In genomic region chr14:73253323-73253610, GRCh38 we compare ENCODE assay signal across 20 cellular contexts. TPM values are rescaled to one million over a fixed set of nuclear protein-coding genes. Genes with fewer than 3 reads are reported as not detected.
DNase-seq lines count a peak whose midpoint lies in the region; ATAC-seq, FAIRE-seq and TF ChIP-seq lines count a peak whose summit lies in the region.
"Had no signal": no experiment of that assay in that cellular context is flagged by ENCODE, and none has a peak within 500 bp of the region (broad histone marks: within the 10 kb centered on the region; RNA-seq: fewer than 3 reads in every experiment).

No MANE protein-coding gene starts in this region.

- no TSS peak for BruUV-seq in GM12878 (replicated peaks; lab: Mats Ljungman, UMichigan)

- no peak overlapping the region for H2BK12ac ChIP-seq in neuronal stem cell (ENCODE audit: low read length)

- TF ChIP-seq CTCF in GM12878 (IDR thresholded peaks at IDR 0.05 in 2 of 3, conservative IDR thresholded peaks at IDR 0.05 in 1 of 3; ENCODE audit: control insufficient read depth in 2 of 3, extremely low read depth in 1 of 3, insufficient read depth in 1 of 3, low read depth in 3 of 3, low read length in 3 of 3) (no peak), gastroesophageal sphincter (IDR thresholded peaks at IDR 0.05) (no peak)

- peak overlapping the region; percentile 35 for H3K18ac ChIP-seq in neuronal stem cell (ENCODE audit: low read length)

- ATAC-seq in GM12878 (no peak), gastroesophageal sphincter (no peak)
- ATAC-seq: GM23338 had no signal

- SMC1A ChIA-PET in GM12878 (lab: Charles Lee; ENCODE audit: uncharacterized antibody, unreplicated experiment), result no interaction called here

- no peak overlapping the region for H3K27ac ChIP-seq in GM12878 (ENCODE audit: control insufficient read depth, insufficient read depth)
- H3K27ac ChIP-seq in neuronal stem cell (replicated peaks; ENCODE audit: low read length), result no peak overlapping the region
- H3K27ac ChIP-seq in gastroesophageal sphincter, result no peak overlapping the region
- H3K27ac ChIP-seq: HL-60 had no signal

- CTCF ChIA-PET in GM12878 (lab: Yijun Ruan, JAX), result no interaction called here

- H3K79me2 ChIP-seq in GM12878 (ENCODE audit: control insufficient read depth, insufficient read depth, low read length), result no peaks in the 10 kb centered on the region

- H3K27me3 ChIP-seq in GM12878 (replicated peaks in 1 of 2; ENCODE audit: control insufficient read depth in 2 of 2, insufficient read depth in 2 of 2, low read length in 1 of 2) (no peaks in the 10 kb centered on the region), neuronal stem cell (ENCODE audit: control insufficient read depth in 3 of 3, insufficient read depth in 3 of 3, low read depth in 1 of 3, low read length in 3 of 3) (no peaks in the 10 kb centered on the region), gastroesophageal sphincter (no peaks in the 10 kb centered on the region)
- H3K27me3 ChIP-seq: BE2C had no signal

- H3K9ac ChIP-seq in GM12878 (ENCODE audit: control insufficient read depth, insufficient read depth, low read length), result no peak overlapping the region
- H3K9ac ChIP-seq in neuronal stem cell (ENCODE audit: low read depth, low read length, poor library complexity), result no peak overlapping the region

- DNase-seq in HTR-8/SVneo (ENCODE audit: insufficient read length, low spot score), result no peak
- no peak for DNase-seq in GM12878 (ENCODE audit: low read depth, low spot score)
- DNase-seq in neuronal stem cell (ENCODE audit: low spot score), result no peak
- no peak for DNase-seq in activated gamma-delta T cell (lab: John Stamatoyannopoulos, UW)
- no peak for DNase-seq in NCI-H128 (lab: John Stamatoyannopoulos, UW; ENCODE audit: unreplicated experiment)
- DNase-seq: ACHN; BE2C; C1 segment of cervical spinal cord; Caco-2; CD4-positive, alpha-beta T cell; H7; HFFc6 had no signal

- no peaks in the 10 kb centered on the region for H4K20me1 ChIP-seq in GM12878 (ENCODE audit: control insufficient read depth, insufficient read depth)

- H3K4me2 ChIP-seq in GM12878 (ENCODE audit: control insufficient read depth, insufficient read depth) (no peak overlapping the region), neuronal stem cell (ENCODE audit: insufficient read depth, low read length, poor library complexity, severe bottlenecking) (no peak overlapping the region)
- H3K4me2 ChIP-seq: GM23338 had no signal

- no peaks in the 10 kb centered on the region for H3K9me3 ChIP-seq in GM12878 (replicated peaks; ENCODE audit: control insufficient read depth, insufficient read depth, low read length)
- H3K9me3 ChIP-seq in neuronal stem cell (replicated peaks in 1 of 2; ENCODE audit: control insufficient read depth in 2 of 2, insufficient read depth in 1 of 2, low read depth in 1 of 2, low read length in 2 of 2), result peaks cover 0 to 2% of the 10 kb centered on the region in 2 donors
- no peaks in the 10 kb centered on the region for H3K9me3 ChIP-seq in gastroesophageal sphincter
- H3K9me3 ChIP-seq: BE2C, Caco-2 had no signal

- H3K4me1 ChIP-seq in GM12878 (ENCODE audit: control insufficient read depth, insufficient read depth, low read length) (peaks cover 9% of the 10 kb centered on the region; the same call in 1 of the 2 replicates), neuronal stem cell (ENCODE audit: control insufficient read depth in 2 of 2, insufficient read depth in 1 of 2, low read depth in 1 of 2, low read length in 2 of 2) (peaks cover 0 to 6% of the 10 kb centered on the region in 2 donors), gastroesophageal sphincter (no peaks in the 10 kb centered on the region)
- H3K4me1 ChIP-seq: BE2C, Caco-2 had no signal

- TF ChIP-seq RAD21 in GM12878 (IDR thresholded peaks at IDR 0.05; ENCODE audit: insufficient read depth, low read depth, low read length), result no peak

- H2AK5ac ChIP-seq in neuronal stem cell (ENCODE audit: low read depth, low read length), result peak overlapping the region; percentile 14

- RAD21 ChIA-PET in GM12878 (lab: Charles Lee; ENCODE audit: unreplicated experiment), result no interaction called here

- H3K14ac ChIP-seq in neuronal stem cell (ENCODE audit: low read length), result peak overlapping the region; percentile 71

- peaks cover 6% of the 10 kb centered on the region for H3K79me1 ChIP-seq in neuronal stem cell (ENCODE audit: low read depth, low read length)

- TF ChIP-seq POLR2A in GM12878 (IDR thresholded peaks at IDR 0.05; ENCODE audit: low read depth, low read length), result no peak
- TF ChIP-seq POLR2A in gastroesophageal sphincter (IDR thresholded peaks at IDR 0.05), result no peak

- no peak overlapping the region for H2BK15ac ChIP-seq in neuronal stem cell (ENCODE audit: low read length)

- no peak overlapping the region for H4K8ac ChIP-seq in neuronal stem cell (ENCODE audit: low read depth, low read length)

- 71% methylated on average over 10 of the region's 10 CpGs for whole genome bisulfite sequencing in GM12878 (ENCODE audit: insufficient coverage, insufficient replicate concordance, low lambda C conversion rate, missing lambda C conversion rate)
- WGBS in neuronal stem cell (ENCODE audit: extremely low coverage in 2 of 2, insufficient read length in 2 of 2, insufficient replicate concordance in 1 of 2), 2 donors, result no CpG with 5 or more reads among the region's 10 CpGs
- 75% methylated on average over 4 of the region's 10 CpGs; no CpG with 5 or more reads in 1 of the 2 donors for WGBS in gastroesophageal sphincter (ENCODE audit: low coverage in 1 of 2), 2 donors

- no peak overlapping the region for H4K91ac ChIP-seq in neuronal stem cell (ENCODE audit: low read depth, low read length, poor library complexity)

- H3K4me3 ChIP-seq in GM12878, result no peak overlapping the region
- H3K4me3 ChIP-seq in neuronal stem cell (ENCODE audit: low read length in 2 of 2), result no peak overlapping the region
- no peak overlapping the region for H3K4me3 ChIP-seq in gastroesophageal sphincter
- H3K4me3 ChIP-seq: GM23338 had no signal

- no peak overlapping the region for H3K4ac ChIP-seq in neuronal stem cell (ENCODE audit: low read length)

- no peak overlapping the region for H2BK120ac ChIP-seq in neuronal stem cell (ENCODE audit: low read depth, low read length)

- POLR2A ChIA-PET in GM12878 (lab: Charles Lee), result no interaction called here

- FAIRE-seq in HTR-8/SVneo (lab: Jason Lieb, UNC) (peak; percentile 63), GM12878 (lab: Jason Lieb, UNC) (no peak)
- FAIRE-seq: A204.1, D721Med, G401.6, GM12892, GM18507 had no signal

- in situ Hi-C loops in GM12878 (cut with MboI), result no loop called here

- intact Hi-C loops in GM12878 (cut with micrococcal nuclease; ENCODE audit: unreplicated experiment), result no loop called here

- no peak for TF ChIP-seq EP300 in GM12878 (IDR thresholded peaks at IDR 0.05; ENCODE audit: borderline replicate concordance in 1 of 2, control insufficient read depth in 1 of 2, low read depth in 2 of 2, low read length in 2 of 2)
- TF ChIP-seq EP300 in gastroesophageal sphincter (IDR thresholded peaks at IDR 0.05), result no peak

- no peak overlapping the region for H2BK5ac ChIP-seq in neuronal stem cell (ENCODE audit: low read length)

- H3K23ac ChIP-seq in neuronal stem cell (ENCODE audit: low read depth, low read length, poor library complexity), result peak overlapping the region; percentile 17

- H2AFZ ChIP-seq in GM12878 (ENCODE audit: control insufficient read depth, low read depth, low read length) (no peak overlapping the region), neuronal stem cell (ENCODE audit: low read length) (no peak overlapping the region)
- H2AFZ ChIP-seq: GM23338 had no signal

- H3K36me3 ChIP-seq in GM12878 (ENCODE audit: control insufficient read depth in 2 of 2, insufficient read depth in 2 of 2, low read length in 1 of 2) (no peaks in the 10 kb centered on the region; a peak in 1 of 4 replicates), neuronal stem cell (replicated peaks in 1 of 2; ENCODE audit: control insufficient read depth in 2 of 2, insufficient read depth in 2 of 2, low read length in 2 of 2) (peaks cover 0 to 17% of the 10 kb centered on the region in 2 donors), gastroesophageal sphincter (peaks cover 0 to 58% of the 10 kb centered on the region in 2 donors)
- H3K36me3 ChIP-seq: BE2C had no signal

TF ChIP-seq in GM12878, 131 proteins besides CTCF, POLR2A, EP300 and RAD21:
- TF ChIP-seq MLLT1 (IDR thresholded peaks at IDR 0.05) (no peak), PAX5 (IDR thresholded peaks at IDR 0.05; ENCODE audit: borderline replicate concordance, low read depth, low read length) (peak; percentile 44; the same call in 1 of the 2 replicates)
TF ChIP-seq in GM12878: peak in this region for 1.

RNA-seq across cellular contexts. Expression of gene PAPLN, which starts 16.0 kb away (rescaled TPM):
- 83.0 and 91.1 TPM in 2 replicates for total RNA-seq in GM12878 (2013; cell fraction: nucleolus; rRNA removed)
- total RNA-seq in GM12878 (2014; rRNA removed) (9.9 and 10.7 TPM in 2 replicates), GM12878 (2014; rRNA removed; fragmentation: Illumina TruSeq; extraction: Trizol) (6.4 and 7.1 TPM in 2 replicates), GM12878 (2021) (11.4 and 15.6 TPM in 2 replicates), gastroesophageal sphincter (10 to 100 TPM; 13.4 to 47.7 (median 28.2) TPM)
- polyA plus RNA-seq in GM12878 (2011; ENCODE audit: low read depth), result 6.3 TPM
- polyA plus RNA-seq in GM12878 (2011; rRNA removed) (18.9 and 23.5 TPM in 2 replicates), GM12878 (2014; fragmentation: Illumina TruSeq; extraction: Trizol) (7.7 and 11.8 TPM in 2 replicates), GM12878 (2014; fragmentation: Nextera tagmentation; extraction: Ambion mirVana) (1 to 10 TPM; 1.8 to 2.6 TPM), GM12878 (2014; rRNA removed) (15.7 and 19.8 TPM in 2 replicates), GM12878 (2016; fragmentation: Nextera tagmentation; extraction: Ambion mirVana) (1 to 10 TPM; 3.8 to 7.0 TPM)
- 13.4 and 15.6 TPM in 2 replicates for polyA plus RNA-seq in GM12878 (2011; cell fraction: cytosol; rRNA removed)
- polyA plus RNA-seq in GM12878 (2011; cell fraction: nucleus; rRNA removed), result 121 and 135 TPM in 2 replicates
- 5.7 and 13.3 TPM in 2 replicates for polyA plus RNA-seq in GM12878 (2012)
- polyA minus RNA-seq in GM12878 (2011; rRNA and poly(A)+ RNA removed), result 9.6 and 21.2 TPM in 2 replicates
- 4.7 and 7.6 TPM in 2 replicates for polyA minus RNA-seq in GM12878 (2011; cell fraction: cytosol; rRNA and poly(A)+ RNA removed)
- 34.9 and 47.5 TPM in 2 replicates for polyA minus RNA-seq in GM12878 (2011; cell fraction: nucleus; rRNA and poly(A)+ RNA removed)
- 15.1 TPM for polyA plus RNA-seq in neuronal stem cell (2013, experiment 1 of 2)
- 15.7 TPM for polyA plus RNA-seq in neuronal stem cell (2013, experiment 2 of 2)
